In genomic region chr18:55338955-55339662, GRCh38 we compare ENCODE assay signal across 10 cellular contexts.
A peak's percentile ranks its signal among the peaks of the same experiment; 100 is the strongest.
DNase-seq lines count a peak whose midpoint lies in the region; ATAC-seq, FAIRE-seq and TF ChIP-seq lines count a peak whose summit lies in the region.
"Had no signal": no experiment of that assay in that cellular context is flagged by ENCODE, and none has a peak within 500 bp of the region (broad histone marks: within the 10 kb centered on the region; RNA-seq: fewer than 3 reads in every experiment).

No MANE protein-coding gene starts in this region.

- CTCF ChIA-PET in H1 (lab: Charles Lee; ENCODE audit: partially characterized antibody), result interaction anchor here (0.5 to 0.6 kb wide), 2 partner anchors 15 to 18 kb away, joined by 3 read pairs; no protein-coding TSS in a partner anchor
- CTCF ChIA-PET in RWPE1 (lab: Yijun Ruan, JAX), result interaction anchor here (0.5 kb wide), 1 partner anchor 70 kb away, joined by 4 read pairs; no protein-coding TSS in a partner anchor

- no peak for TF ChIP-seq EP300 in H1 (IDR thresholded peaks at IDR 0.05; ENCODE audit: borderline replicate concordance in 1 of 2, low read depth in 2 of 2, low read length in 2 of 2)

- no peak overlapping the region for H3K18ac ChIP-seq in H1 (ENCODE audit: extremely low read depth, low read length)

- H3F3A ChIP-seq in Loucy (ENCODE audit: low read depth), result peaks cover 5% of the 10 kb centered on the region; the same call in 1 of the 2 replicates

- no peak overlapping the region for H2BK120ac ChIP-seq in H1 (replicated peaks; ENCODE audit: low read depth, low read length)

- H3K36me3 ChIP-seq in Loucy (ENCODE audit: insufficient read depth, low read length) (no peaks in the 10 kb centered on the region), H1 (ENCODE audit: control insufficient read depth in 2 of 4, insufficient read depth in 4 of 4, low read length in 3 of 4) (no peaks in the 10 kb centered on the region), osteoblast (ENCODE audit: insufficient read depth, low read length) (no peaks in the 10 kb centered on the region)

- H3K27ac ChIP-seq in H1 (ENCODE audit: low read depth, low read length) (no peak overlapping the region), osteoblast (ENCODE audit: low read depth, low read length) (peak overlapping the region; percentile 13), RWPE1 (no peak overlapping the region)

- no peaks in the 10 kb centered on the region for H3K9me3 ChIP-seq in Loucy (ENCODE audit: insufficient read depth, low read depth, low read length)
- H3K9me3 ChIP-seq in H1 (ENCODE audit: insufficient read depth in 2 of 2, low read depth in 1 of 2, low read length in 1 of 2), result no peaks in the 10 kb centered on the region
- no peaks in the 10 kb centered on the region for H3K9me3 ChIP-seq in osteoblast (ENCODE audit: low read depth, low read length)

- no peak overlapping the region for H4K5ac ChIP-seq in H1 (ENCODE audit: insufficient read length, low read depth, low read length)

- no peak overlapping the region for H2BK5ac ChIP-seq in H1 (ENCODE audit: low read depth, low read length)

- no peaks in the 10 kb centered on the region for H3K79me1 ChIP-seq in H1 (ENCODE audit: low read depth, low read length)

- no peak overlapping the region for H2BK12ac ChIP-seq in H1 (ENCODE audit: low read depth, low read length)

- H3K27me3 ChIP-seq in Loucy (ENCODE audit: insufficient read depth, low read length, poor library complexity, severe bottlenecking) (no peaks in the 10 kb centered on the region), H1 (replicated peaks in 1 of 4; ENCODE audit: control insufficient read depth in 3 of 4, extremely low read depth in 1 of 4, insufficient read depth in 3 of 4, low read length in 3 of 4) (no peaks in the 10 kb centered on the region), osteoblast (ENCODE audit: insufficient read depth, low read length) (no peaks in the 10 kb centered on the region)

- H3K14ac ChIP-seq in H1 (ENCODE audit: insufficient read length), result no peak overlapping the region

- H3K4me1 ChIP-seq in Loucy (ENCODE audit: insufficient read depth, low read length, poor library complexity, severe bottlenecking), result peaks cover 46% of the 10 kb centered on the region
- H3K4me1 ChIP-seq in H1 (replicated peaks in 1 of 4; ENCODE audit: control insufficient read depth in 3 of 4, insufficient read depth in 4 of 4, low read length in 3 of 4), result peaks cover 3 to 16% (median 8%) of the 10 kb centered on the region in 4 experiments
- peaks cover 19% of the 10 kb centered on the region for H3K4me1 ChIP-seq in osteoblast (ENCODE audit: insufficient read depth, low read length)

- TF ChIP-seq POLR2A in H1 (IDR thresholded peaks at IDR 0.05; ENCODE audit: control extremely low read depth in 1 of 2, low read depth in 2 of 2, low read length in 2 of 2), result no peak

- no peaks in the 10 kb centered on the region for H3K23me2 ChIP-seq in H1 (ENCODE audit: low read depth, low read length)

- no peaks in the 10 kb centered on the region for H4K20me1 ChIP-seq in Loucy (ENCODE audit: insufficient read depth, low read length, poor library complexity, severe bottlenecking)
- H4K20me1 ChIP-seq in H1 (replicated peaks in 1 of 2; ENCODE audit: control insufficient read depth in 1 of 2, insufficient read depth in 2 of 2, low read length in 2 of 2), result peaks cover 0 to 1% of the 10 kb centered on the region in 2 experiments
- H4K20me1 ChIP-seq in osteoblast (ENCODE audit: insufficient read depth, low read length), result no peaks in the 10 kb centered on the region

- peak; percentile 71 for FAIRE-seq in H1 (lab: Jason Lieb, UNC)
- FAIRE-seq: G401.6 had no signal

- no peak overlapping the region for H3K4ac ChIP-seq in H1 (replicated peaks; ENCODE audit: insufficient read length, low read depth, low read length)

- TF ChIP-seq RAD21 in H1 (IDR thresholded peaks at IDR 0.05 in 1 of 2, conservative IDR thresholded peaks at IDR 0.05 in 1 of 2; ENCODE audit: low read depth in 2 of 2, low read length in 2 of 2), result peak in 1 of 2 experiments; percentile 15; a peak in 1 of 4 replicates

- no peak overlapping the region for H3K56ac ChIP-seq in H1 (replicated peaks; ENCODE audit: insufficient read length, low read depth, low read length)

- TF ChIP-seq CTCF in Loucy (conservative IDR thresholded peaks at IDR 0.05; ENCODE audit: low read length) (0 out of 2 replicates have a peak, but pooled peaks have one; percentile 14), H1 (IDR thresholded peaks at IDR 0.05; ENCODE audit: control extremely low read depth in 1 of 3, insufficient read depth in 1 of 3, low read depth in 1 of 3, low read length in 3 of 3) (peak in 1 of 3 experiments; percentile 12; a peak in 1 of 4 replicates), osteoblast (IDR thresholded peaks at IDR 0.05; ENCODE audit: extremely low read depth, low read depth, low read length) (peak; percentile 26), RWPE1 (conservative IDR thresholded peaks at IDR 0.05; ENCODE audit: low read depth) (no peak)

- H2AK5ac ChIP-seq in H1 (ENCODE audit: low read depth, low read length), result no peak overlapping the region

- H3K9me2 ChIP-seq in Loucy (replicated peaks; ENCODE audit: low read depth, low read length), result no peaks in the 10 kb centered on the region

- 87% methylated on average over 8 of the region's 8 CpGs; no CpG with 5 or more reads in 1 of the 2 experiments for WGBS in H1 (ENCODE audit: extremely low coverage in 1 of 2, insufficient coverage in 1 of 2, insufficient read length in 1 of 2, insufficient replicate concordance in 2 of 2, low coverage in 1 of 2, low lambda C conversion rate in 2 of 2, missing lambda C conversion rate in 1 of 2), 2 experiments

- no peak overlapping the region for H2BK20ac ChIP-seq in H1 (ENCODE audit: low read length)

- H3K4me3 ChIP-seq in Loucy (ENCODE audit: low read length, poor library complexity, severe bottlenecking) (peak overlapping the region; percentile 49), H1 (ENCODE audit: extremely low read depth in 1 of 4, insufficient read depth in 2 of 4, low read depth in 3 of 4, low read length in 4 of 4) (no peak overlapping the region), osteoblast (ENCODE audit: insufficient read depth, low read length) (no peak overlapping the region)

- H3K4me2 ChIP-seq in Loucy (ENCODE audit: low read depth, low read length, poor library complexity, severe bottlenecking) (peak overlapping the region; percentile 69), H1 (ENCODE audit: insufficient read depth in 1 of 2, low read depth in 2 of 2, low read length in 2 of 2) (no peak overlapping the region), osteoblast (ENCODE audit: insufficient read depth, low read length) (peak overlapping the region; percentile 12)

- H3K79me2 ChIP-seq in Loucy (ENCODE audit: insufficient read depth, low read length), result no peaks in the 10 kb centered on the region; the same call in 1 of the 2 replicates
- peaks cover 0 to 32% of the 10 kb centered on the region in 2 experiments; a peak in 2 of 4 replicates for H3K79me2 ChIP-seq in H1 (ENCODE audit: control insufficient read depth in 1 of 2, insufficient read depth in 2 of 2, low read length in 2 of 2)
- no peaks in the 10 kb centered on the region for H3K79me2 ChIP-seq in osteoblast (ENCODE audit: insufficient read depth, low read length)

- no peak overlapping the region for H3K23ac ChIP-seq in H1 (ENCODE audit: insufficient read length)

- no peak overlapping the region for H4K91ac ChIP-seq in H1 (replicated peaks; ENCODE audit: insufficient read length, low read length)

- DNase-seq in Ammon's horn (ENCODE audit: low spot score) (peak; percentile 71), H1 (ENCODE audit: low read depth in 1 of 2, low spot score in 2 of 2) (no peak), osteoblast (ENCODE audit: insufficient read length, low spot score, missing footprints) (no peak), RWPE1 (ENCODE audit: low spot score) (no peak), ACHN (no peak)
- DNase-seq: SIG-M5 had no signal

- H3K9ac ChIP-seq in Loucy (ENCODE audit: low read depth, low read length, poor library complexity, severe bottlenecking) (peak overlapping the region; percentile 49), H1 (replicated peaks in 1 of 4; ENCODE audit: extremely low read depth in 1 of 4, low read depth in 3 of 4, low read length in 3 of 4) (no peak overlapping the region)

- H4K8ac ChIP-seq in H1 (ENCODE audit: extremely low read depth, insufficient read depth, low read length), result no peak overlapping the region

- in situ Hi-C loops in ACHN (cut with HindIII; ENCODE audit: low pct_ligation_motif_present, low pct_unique_long_range_greater_than_20kb, low sequenced_read_pairs), result no loop called here

- POLR2A ChIA-PET in H1 (lab: Charles Lee; ENCODE audit: partially characterized antibody), result no interaction called here
- POLR2A ChIA-PET in RWPE1 (lab: Yijun Ruan, JAX; ENCODE audit: low non-redundant PET), result no interaction called here

- H2BK15ac ChIP-seq in H1 (ENCODE audit: low read length), result no peak overlapping the region

- ATAC-seq in GM21526 (IDR thresholded peaks at IDR 0.05; ENCODE audit: low FRiP score, unreplicated experiment) (no peak), esophagus mucosa (no peak)

- H2AFZ ChIP-seq in Loucy (ENCODE audit: low read length) (no peak overlapping the region), H1 (ENCODE audit: low read length) (no peak overlapping the region), osteoblast (ENCODE audit: low read length) (no peak overlapping the region)

TF ChIP-seq in H1, 55 proteins besides CTCF, POLR2A, EP300 and RAD21:
- TF ChIP-seq RFX5 (IDR thresholded peaks at IDR 0.05; ENCODE audit: borderline replicate concordance, low read depth, low read length), result no peak
- TF ChIP-seq TEAD4 (IDR thresholded peaks at IDR 0.05; ENCODE audit: low read depth, low read length), result 0 out of 2 replicates have a peak, but pooled peaks have one; percentile 30
- no peak for TF ChIP-seq CHD1 (IDR thresholded peaks at IDR 0.05; ENCODE audit: low read depth, low read length)
- no peak for TF ChIP-seq SIX5 (IDR thresholded peaks at IDR 0.05; ENCODE audit: low read depth, low read length)
- TF ChIP-seq CEBPB (IDR thresholded peaks at IDR 0.05; ENCODE audit: low read depth, low read length), result peak; percentile 38; the same call in 1 of the 2 replicates

Comparison
In these comparisons a context has a peak if more than half of its experiments do, and no peak if none do; other contexts are left out.
1. H3K4me2 ChIP-seq: peak in Loucy (single experiment) and osteoblast (single experiment); none in H1 (0 of 2).